23 cellular contexts compared by ENCODE assay signal in genomic region chr14:61074852-61075251, GRCh38.
"Had no signal": no experiment of that assay in that cellular context is flagged by ENCODE, and none has a peak within 500 bp of the region (broad histone marks: within the 10 kb centered on the region; RNA-seq: fewer than 3 reads in every experiment).

No MANE protein-coding gene starts in this region.

- H3K9me3 Mint-ChIP-seq: effector memory CD8-positive, alpha-beta T cell; stimulated activated naive CD8-positive, alpha-beta T cell treated with anti-CD3 and anti-CD28 coated beads, Interleukin-15, amount 100 ng/mL, for 72 hours had no signal

- ATAC-seq: effector memory CD8-positive, alpha-beta T cell; gastrocnemius medialis; left lobe of liver; naive thymus-derived CD4-positive, alpha-beta T cell; psoas muscle; right lobe of liver; stimulated activated naive B cell treated with anti-CD40 and anti-IgM and Interleukin-4, amounts not matched to agents 10 μg/mL and 1 μg/mL and 100 μg/mL, for 72 hours; stimulated activated naive CD8-positive, alpha-beta T cell treated with anti-CD3 and anti-CD28 coated beads, Interleukin-15, amount 100 ng/mL, for 72 hours; upper lobe of right lung had no signal

- H3K27ac Mint-ChIP-seq: effector memory CD8-positive, alpha-beta T cell; naive thymus-derived CD4-positive, alpha-beta T cell; nephron progenitor cell; stimulated activated naive B cell treated with anti-CD40 and anti-IgM and Interleukin-4, amounts not matched to agents 10 μg/mL and 1 μg/mL and 100 μg/mL, for 72 hours had no signal

- H3K4me1 ChIP-seq: esophagus muscularis mucosa, right lobe of liver, spleen, testis, tibial nerve, upper lobe of right lung had no signal

- H3K27me3 Mint-ChIP-seq: effector memory CD8-positive, alpha-beta T cell; naive thymus-derived CD4-positive, alpha-beta T cell; stimulated activated naive B cell treated with anti-CD40 and anti-IgM and Interleukin-4, amounts not matched to agents 10 μg/mL and 1 μg/mL and 100 μg/mL, for 72 hours; stimulated activated naive CD8-positive, alpha-beta T cell treated with anti-CD3 and anti-CD28 coated beads, Interleukin-15, amount 100 ng/mL, for 72 hours had no signal

- H3K9me3 ChIP-seq: esophagus muscularis mucosa, gastrocnemius medialis, psoas muscle, right lobe of liver, spleen, testis, tibial nerve, upper lobe of right lung had no signal

- H3K27me3 ChIP-seq: esophagus muscularis mucosa, gastrocnemius medialis, right lobe of liver, spleen, testis, tibial nerve, upper lobe of right lung had no signal

- H3K27ac ChIP-seq: coronary artery, epithelial cell of prostate, esophagus muscularis mucosa, gastrocnemius medialis, psoas muscle, right lobe of liver, spleen, testis, tibial nerve, upper lobe of right lung had no signal

- H3K4me1 Mint-ChIP-seq: naive thymus-derived CD4-positive, alpha-beta T cell; stimulated activated naive CD8-positive, alpha-beta T cell treated with anti-CD3 and anti-CD28 coated beads, Interleukin-15, amount 100 ng/mL, for 72 hours had no signal

- H3K4me3 ChIP-seq: coronary artery, esophagus muscularis mucosa, gastrocnemius medialis, psoas muscle, right lobe of liver, spleen, testis, tibial nerve, upper lobe of right lung had no signal

- DNase-seq: effector memory CD8-positive, alpha-beta T cell; gastrocnemius medialis; glutamatergic neuron; islet precursor cell; mammary epithelial cell; naive thymus-derived CD4-positive, alpha-beta T cell; nephron progenitor cell; psoas muscle; retina; right lobe of liver; spleen; stimulated activated CD4-positive, alpha-beta T cell treated with anti-CD3 and anti-CD28 coated beads, Interleukin-15, amount 100 ng/mL, for 24 hours; stimulated activated CD4-positive, alpha-beta T cell treated with anti-CD3 and anti-CD28 coated beads, Interleukin-1b, Interleukin-23, amount 100 ng/mL, for 48 hours; stimulated activated CD4-positive, alpha-beta T cell treated with anti-CD3 and anti-CD28 coated beads, Interleukin-4, amount 100 ng/mL, for 4 hours; stimulated activated naive B cell treated with anti-CD40 and anti-IgM and Interleukin-4, amounts not matched to agents 10 μg/mL and 1 μg/mL and 100 μg/mL, for 72 hours; stimulated activated naive CD8-positive, alpha-beta T cell treated with anti-CD3 and anti-CD28 coated beads, Interleukin-15, amount 100 ng/mL, for 72 hours; testis; upper lobe of right lung had no signal

- H3K36me3 ChIP-seq: gastrocnemius medialis, right lobe of liver, upper lobe of right lung had no signal

- H3K4me3 Mint-ChIP-seq: effector memory CD8-positive, alpha-beta T cell; naive thymus-derived CD4-positive, alpha-beta T cell; nephron progenitor cell; stimulated activated naive B cell treated with anti-CD40 and anti-IgM and Interleukin-4, amounts not matched to agents 10 μg/mL and 1 μg/mL and 100 μg/mL, for 72 hours; stimulated activated naive CD8-positive, alpha-beta T cell treated with anti-CD3 and anti-CD28 coated beads, Interleukin-15, amount 100 ng/mL, for 72 hours had no signal
